ENCODE assay signal across 11 cellular contexts in genomic region chr5:154758977-154759376, GRCh38. TPM values are rescaled to one million over a fixed set of nuclear protein-coding genes. Genes with fewer than 3 reads are reported as not detected.
DNase-seq lines count a peak whose midpoint lies in the region; ATAC-seq and TF ChIP-seq lines count a peak whose summit lies in the region.
"Had no signal": no experiment of that assay in that cellular context is flagged by ENCODE, and none has a peak within 500 bp of the region (broad histone marks: within the 10 kb centered on the region; RNA-seq: fewer than 3 reads in every experiment).

No MANE protein-coding gene starts in this region.

- DNase-seq in activated CD4-positive, alpha-beta T cell treated with anti-CD3 and anti-CD28 coated beads, Interleukin-2, amount 10 ng/mL, durations not matched to agents 7 days and 5 days: no peak
- DNase-seq in activated CD4-positive, alpha-beta T cell treated with anti-CD3 and anti-CD28 coated beads, Interleukin-2, amount 50 U/mL, for 4 hours: no peak
- DNase-seq in T-cell (no peak), foreskin fibroblast (no peak), GM20000 (ENCODE audit: low spot score) (no peak)
- DNase-seq: activated CD4-positive, alpha-beta T cell treated with anti-CD3 and anti-CD28 coated beads for 4 hours; left cardiac atrium; small intestine had no signal

- CTCF ChIA-PET in activated CD4-positive, alpha-beta T cell treated with anti-CD3 and anti-CD28 coated beads, Interleukin-2, amount 10 ng/mL, durations not matched to agents 7 days and 5 days (lab: Charles Lee): interaction anchor here (1.3 kb wide), 1 partner anchor 12 kb away, joined by 3 read pairs; no protein-coding TSS in a partner anchor
- CTCF ChIA-PET in T-cell (lab: Charles Lee): no interaction called here

- peak overlapping the region; percentile 69 for H3K4me3 Mint-ChIP-seq in activated CD4-positive, alpha-beta T cell treated with anti-CD3 and anti-CD28 coated beads, Interleukin-2, amount 10 ng/mL, durations not matched to agents 7 days and 5 days
- H3K4me3 Mint-ChIP-seq in T-cell: peak overlapping the region; percentile 81 to 89 (median 82)
- H3K4me3 Mint-ChIP-seq in stimulated activated memory B cell treated with anti-CD40 and anti-IgM and Interleukin-4, amounts not matched to agents 10 μg/mL and 1 μg/mL and 100 μg/mL, for 72 hours: peak overlapping the region; percentile 78

- H3K27me3 Mint-ChIP-seq in activated CD4-positive, alpha-beta T cell treated with anti-CD3 and anti-CD28 coated beads, Interleukin-2, amount 10 ng/mL, durations not matched to agents 7 days and 5 days: no peaks in the 10 kb centered on the region
- no peaks in the 10 kb centered on the region for H3K27me3 Mint-ChIP-seq in T-cell
- no peaks in the 10 kb centered on the region for H3K27me3 Mint-ChIP-seq in stimulated activated memory B cell treated with anti-CD40 and anti-IgM and Interleukin-4, amounts not matched to agents 10 μg/mL and 1 μg/mL and 100 μg/mL, for 72 hours

- POLR2A ChIA-PET in activated CD4-positive, alpha-beta T cell treated with anti-CD3 and anti-CD28 coated beads, Interleukin-2, amount 10 ng/mL, durations not matched to agents 7 days and 5 days (lab: Charles Lee): interaction anchor here (0.6 kb wide), 2 partner anchors 14 to 99 kb away, joined by 4 to 10 read pairs; no protein-coding TSS in a partner anchor
- POLR2A ChIA-PET in T-cell (lab: Charles Lee): interaction anchor here (0.6 kb wide), 2 partner anchors 70 to 101 kb away, joined by 3 read pairs; no protein-coding TSS in a partner anchor

- no peaks in the 10 kb centered on the region for H3K9me3 Mint-ChIP-seq in activated CD4-positive, alpha-beta T cell treated with anti-CD3 and anti-CD28 coated beads, Interleukin-2, amount 10 ng/mL, durations not matched to agents 7 days and 5 days
- no peaks in the 10 kb centered on the region for H3K9me3 Mint-ChIP-seq in T-cell
- no peaks in the 10 kb centered on the region for H3K9me3 Mint-ChIP-seq in stimulated activated memory B cell treated with anti-CD40 and anti-IgM and Interleukin-4, amounts not matched to agents 10 μg/mL and 1 μg/mL and 100 μg/mL, for 72 hours

- H3K27ac Mint-ChIP-seq in activated CD4-positive, alpha-beta T cell treated with anti-CD3 and anti-CD28 coated beads, Interleukin-2, amount 10 ng/mL, durations not matched to agents 7 days and 5 days: peak overlapping the region; percentile 37
- peak overlapping the region; percentile 78 to 87 for H3K27ac Mint-ChIP-seq in T-cell
- peak overlapping the region; percentile 84 for H3K27ac Mint-ChIP-seq in stimulated activated memory B cell treated with anti-CD40 and anti-IgM and Interleukin-4, amounts not matched to agents 10 μg/mL and 1 μg/mL and 100 μg/mL, for 72 hours

- TF ChIP-seq CTCF in foreskin fibroblast (IDR thresholded peaks at IDR 0.05; ENCODE audit: low read depth, low read length) (no peak), GM20000 (IDR thresholded peaks at IDR 0.05; ENCODE audit: extremely low read depth, missing control alignments) (no peak)

- no peak for ATAC-seq in T-cell (replicated peaks in 1 of 4)
- ATAC-seq in stimulated activated memory B cell treated with anti-CD40 and anti-IgM and Interleukin-4, amounts not matched to agents 10 μg/mL and 1 μg/mL and 100 μg/mL, for 72 hours: no peak
- ATAC-seq in GM21390 (IDR thresholded peaks at IDR 0.05; ENCODE audit: unreplicated experiment): no peak
- ATAC-seq in GM19395 (IDR thresholded peaks at IDR 0.05; ENCODE audit: unreplicated experiment): no peak
- ATAC-seq: left cardiac atrium had no signal

- H3K4me1 Mint-ChIP-seq in activated CD4-positive, alpha-beta T cell treated with anti-CD3 and anti-CD28 coated beads, Interleukin-2, amount 10 ng/mL, durations not matched to agents 7 days and 5 days: peaks cover 64% of the 10 kb centered on the region
- H3K4me1 Mint-ChIP-seq in T-cell: peaks cover 66 to 71% (median 70%) of the 10 kb centered on the region in 3 donors
- H3K4me1 Mint-ChIP-seq in stimulated activated memory B cell treated with anti-CD40 and anti-IgM and Interleukin-4, amounts not matched to agents 10 μg/mL and 1 μg/mL and 100 μg/mL, for 72 hours: peaks cover 61% of the 10 kb centered on the region

- peak overlapping the region; percentile 27 to 92 for H3K4me3 ChIP-seq in foreskin fibroblast (ENCODE audit: low read depth in 1 of 2, low read length in 2 of 2)

- H3K36me3 Mint-ChIP-seq in activated CD4-positive, alpha-beta T cell treated with anti-CD3 and anti-CD28 coated beads, Interleukin-2, amount 10 ng/mL, durations not matched to agents 7 days and 5 days (ENCODE audit: low read depth): peaks cover 12% of the 10 kb centered on the region
- H3K36me3 Mint-ChIP-seq in T-cell: no peaks in the 10 kb centered on the region
- no peaks in the 10 kb centered on the region for H3K36me3 Mint-ChIP-seq in stimulated activated memory B cell treated with anti-CD40 and anti-IgM and Interleukin-4, amounts not matched to agents 10 μg/mL and 1 μg/mL and 100 μg/mL, for 72 hours

RNA-seq across cellular contexts. Expression of gene LARP1, which starts 3.8 kb away (rescaled TPM):
- total RNA-seq in activated CD4-positive, alpha-beta T cell treated with anti-CD3 and anti-CD28 coated beads, Interleukin-2, amount 10 ng/mL, durations not matched to agents 7 days and 5 days: 100 to 1,000 TPM; 203 to 213 TPM
- total RNA-seq in T-cell: 100 to 1,000 TPM; 137 to 201 (median 182) TPM
